ENCODE assay signal across 8 cellular contexts in genomic region chr6:31580807-31581437, GRCh38. TPM values are rescaled to one million over a fixed set of nuclear protein-coding genes. Genes with fewer than 3 reads are reported as not detected.
A peak's percentile ranks its signal among the peaks of the same experiment; 100 is the strongest.
DNase-seq lines count a peak whose midpoint lies in the region; ATAC-seq, FAIRE-seq and TF ChIP-seq lines count a peak whose summit lies in the region.

No MANE protein-coding gene starts in this region.

- H3K9me3 ChIP-seq in GM12878 (replicated peaks; ENCODE audit: control insufficient read depth, insufficient read depth, low read length) (no peaks in the 10 kb centered on the region), iPS-15b (ENCODE audit: control insufficient read depth, insufficient read depth, low read length) (no peaks in the 10 kb centered on the region)

- peaks cover 0 to 7% of the 10 kb centered on the region in 2 experiments; a peak in 2 of 4 replicates for H3K36me3 ChIP-seq in GM12878 (ENCODE audit: control insufficient read depth in 2 of 2, insufficient read depth in 2 of 2, low read length in 1 of 2)
- no peaks in the 10 kb centered on the region for H3K36me3 ChIP-seq in iPS-15b (ENCODE audit: control insufficient read depth, insufficient read depth, low read length)

- intact Hi-C loops in GM12878 (cut with micrococcal nuclease; ENCODE audit: unreplicated experiment) = loop anchor here (1.0 to 2.0 kb wide), 3 partner anchors 17 to 30 kb away; no protein-coding TSS in a partner anchor

- peak; percentile 87 for TF ChIP-seq POLR2A in GM12878 (IDR thresholded peaks at IDR 0.05; ENCODE audit: low read depth, low read length)

- in situ Hi-C loops in GM12878 (cut with MboI) = no loop called here

- peak overlapping the region; percentile 95 for H3K4me2 ChIP-seq in GM12878 (ENCODE audit: control insufficient read depth, insufficient read depth)

- no peaks in the 10 kb centered on the region for H4K20me1 ChIP-seq in GM12878 (ENCODE audit: control insufficient read depth, insufficient read depth)

- under 1% methylated on average over 56 of the region's 63 CpGs for WGBS in GM12878 (ENCODE audit: insufficient coverage, insufficient replicate concordance, low lambda C conversion rate, missing lambda C conversion rate)

- no peak for FAIRE-seq in GM12878 (lab: Jason Lieb, UNC)

- peak; percentile 83 for ATAC-seq in GM12878
- no peak for ATAC-seq in GM18870 (IDR thresholded peaks at IDR 0.05; ENCODE audit: unreplicated experiment)

- RAD21 ChIA-PET in GM12878 (lab: Charles Lee; ENCODE audit: unreplicated experiment) = interaction anchor here (0.8 to 17.5 kb wide), 8 partner anchors 8 to 250 kb away, joined by 3 to 620 read pairs (median 5); partner anchors contain the start of genes ATP6V1G2, LTA, NCR3 and NFKBIL1

- POLR2A ChIA-PET in GM12878 (lab: Charles Lee) = interaction anchor here (0.6 to 17.1 kb wide), 9 partner anchors 9 to 282 kb away, joined by 3 to 282 read pairs (median 6); partner anchors contain the start of genes ATP6V1G2, LTA, NCR3 and NEU1

- TF ChIP-seq RAD21 in GM12878 (IDR thresholded peaks at IDR 0.05; ENCODE audit: insufficient read depth, low read depth, low read length) = peak; percentile 67

- TF ChIP-seq CTCF in HFFc6 (IDR thresholded peaks at IDR 0.05) (peak; percentile 99), GM12878 (IDR thresholded peaks at IDR 0.05 in 2 of 3, conservative IDR thresholded peaks at IDR 0.05 in 1 of 3; ENCODE audit: control insufficient read depth in 2 of 3, extremely low read depth in 1 of 3, insufficient read depth in 1 of 3, low read depth in 3 of 3, low read length in 3 of 3) (peak; percentile 96 to 97 (median 97))

- peak overlapping the region; percentile 80 for H3K27ac Mint-ChIP-seq in HFFc6

- SMC1A ChIA-PET in GM12878 (lab: Charles Lee; ENCODE audit: uncharacterized antibody, unreplicated experiment) = interaction anchor here (0.8 to 45.5 kb wide), 8 partner anchors 5 to 249 kb away, joined by 3 to 1989 read pairs (median 7); partner anchors contain the start of genes AIF1, ATP6V1G2, DDX39B and LTA

- H3K4me3 ChIP-seq in GM12878 (peak overlapping the region; percentile 93), iPS-15b (ENCODE audit: low read depth, low read length) (peak overlapping the region; percentile 82), skeletal muscle cell (ENCODE audit: low read depth, low read length) (peak overlapping the region; percentile 85)

- H3K79me2 ChIP-seq in GM12878 (ENCODE audit: control insufficient read depth, insufficient read depth, low read length) = peaks cover 64% of the 10 kb centered on the region

- peak overlapping the region; percentile 91 for H3K27ac ChIP-seq in GM12878 (ENCODE audit: control insufficient read depth, insufficient read depth)

- CTCF ChIA-PET in GM12878 (lab: Yijun Ruan, JAX) = interaction anchor here (0.7 to 31.0 kb wide), 9 partner anchors 12 to 250 kb away, joined by 3 to 2098 read pairs (median 5); partner anchors contain the start of genes AIF1, ATP6V1G2, DDX39B and LST1

- TF ChIP-seq EP300 in GM12878 (IDR thresholded peaks at IDR 0.05; ENCODE audit: borderline replicate concordance in 1 of 2, control insufficient read depth in 1 of 2, low read depth in 2 of 2, low read length in 2 of 2) = no peak

- H3K4me1 Mint-ChIP-seq in HFFc6 (ENCODE audit: low read depth) = peaks cover 22% of the 10 kb centered on the region

- no peaks in the 10 kb centered on the region for H3K9me3 Mint-ChIP-seq in HFFc6

- peaks cover 3% of the 10 kb centered on the region; the same call in 1 of the 2 replicates for H3K27me3 Mint-ChIP-seq in HFFc6 (ENCODE audit: insufficient read depth)

- DNase-seq in GM04504 (ENCODE audit: low read depth) (peak; percentile 52), HFFc6 (peak; percentile 60), NCI-H146 (lab: John Stamatoyannopoulos, UW) (peak; percentile 66), T1000 (lab: John Stamatoyannopoulos, UW) (peak; percentile 69), GM12878 (ENCODE audit: low read depth, low spot score) (no peak), skeletal muscle cell (ENCODE audit: low read depth) (no peak)

- H3K4me1 ChIP-seq in GM12878 (ENCODE audit: control insufficient read depth, insufficient read depth, low read length) (peaks cover 41% of the 10 kb centered on the region), iPS-15b (ENCODE audit: control insufficient read depth, insufficient read depth, low read length) (peaks cover 13% of the 10 kb centered on the region)

- H3K9ac ChIP-seq in GM12878 (ENCODE audit: control insufficient read depth, insufficient read depth, low read length) = peak overlapping the region; percentile 90
- peak overlapping the region; percentile 79 for H3K9ac ChIP-seq in iPS-15b (ENCODE audit: low read depth, low read length)

- H3K4me3 Mint-ChIP-seq in HFFc6 = peak overlapping the region; percentile 98

- no peaks in the 10 kb centered on the region for H3K36me3 Mint-ChIP-seq in HFFc6 (ENCODE audit: low read depth)

- no peaks in the 10 kb centered on the region for H3K27me3 ChIP-seq in GM12878 (replicated peaks in 1 of 2; ENCODE audit: control insufficient read depth in 2 of 2, insufficient read depth in 2 of 2, low read length in 1 of 2)
- peaks cover 18% of the 10 kb centered on the region for H3K27me3 ChIP-seq in iPS-15b (ENCODE audit: control insufficient read depth, insufficient read depth, low read length)

- no TSS peak for BruUV-seq in GM12878 (replicated peaks; lab: Mats Ljungman, UMichigan)

- peak overlapping the region; percentile 76 for H2AFZ ChIP-seq in GM12878 (ENCODE audit: control insufficient read depth, low read depth, low read length)

RNA-seq across cellular contexts. Expression of gene LTB, which starts 1.3 kb away (rescaled TPM):
- under 1 TPM in 1 of 6 experiments, not detected in 5; 0.38 TPM for total RNA-seq in HFFc6 (2021; fragmentation: NEBNext Ultra II Directional; extraction: Animal tissue kit (Norgen Biotek cat#: 25700))
- 7.5 and 8.2 TPM in 2 replicates for total RNA-seq in GM12878 (2013; cell fraction: nucleolus; rRNA removed)
- 37.9 and 48.6 TPM in 2 replicates for total RNA-seq in GM12878 (2014; rRNA removed)
- 22.6 and 23.3 TPM in 2 replicates for total RNA-seq in GM12878 (2014; rRNA removed; fragmentation: Illumina TruSeq; extraction: Trizol)
- 46.8 and 50.9 TPM in 2 replicates for total RNA-seq in GM12878 (2021)
- polyA plus RNA-seq in GM12878 (2011; ENCODE audit: low read depth) = 17.1 TPM
- polyA plus RNA-seq in GM12878 (2011; rRNA removed) = 3.2 and 4.9 TPM in 2 replicates
- polyA plus RNA-seq in GM12878 (2011; cell fraction: cytosol; rRNA removed) = 8.2 and 11.5 TPM in 2 replicates
- polyA plus RNA-seq in GM12878 (2011; cell fraction: nucleus; rRNA removed) = 8.7 and 10.0 TPM in 2 replicates
- polyA plus RNA-seq in GM12878 (2012) = 66.8 and 106 TPM in 2 replicates
- 2.7 and 10.0 TPM in 2 replicates for polyA plus RNA-seq in GM12878 (2014; fragmentation: Illumina TruSeq; extraction: Trizol)
- polyA plus RNA-seq in GM12878 (2014; fragmentation: Nextera tagmentation; extraction: Ambion mirVana) = 1 to 10 TPM in 1 of 2 experiments, under 1 TPM in 1; 0.71 to 5.9 TPM
- 74.3 and 91.2 TPM in 2 replicates for polyA plus RNA-seq in GM12878 (2014; rRNA removed)
- 10 to 100 TPM; 16.6 to 24.0 TPM for polyA plus RNA-seq in GM12878 (2016; fragmentation: Nextera tagmentation; extraction: Ambion mirVana)
- 2.0 TPM in 2 replicates for polyA minus RNA-seq in GM12878 (2011; rRNA and poly(A)+ RNA removed)
- 1.4 and 2.7 TPM in 2 replicates for polyA minus RNA-seq in GM12878 (2011; cell fraction: cytosol; rRNA and poly(A)+ RNA removed)
- 3.0 and 5.3 TPM in 2 replicates for polyA minus RNA-seq in GM12878 (2011; cell fraction: nucleus; rRNA and poly(A)+ RNA removed)

RNA-seq across cellular contexts. Expression of gene LST1, which starts 5.2 kb away (rescaled TPM):
- not detected for total RNA-seq in HFFc6 (2021; fragmentation: NEBNext Ultra II Directional; extraction: Animal tissue kit (Norgen Biotek cat#: 25700))
- 1.6 and 2.5 TPM in 2 replicates for total RNA-seq in GM12878 (2013; cell fraction: nucleolus; rRNA removed)
- total RNA-seq in GM12878 (2014; rRNA removed) (12.2 and 16.8 TPM in 2 replicates), GM12878 (2014; rRNA removed; fragmentation: Illumina TruSeq; extraction: Trizol) (16.4 and 19.1 TPM in 2 replicates), GM12878 (2021) (16.5 and 20.6 TPM in 2 replicates)
- 8.2 TPM for polyA plus RNA-seq in GM12878 (2011; ENCODE audit: low read depth)
- polyA plus RNA-seq in GM12878 (2011; rRNA removed) (2.9 and 4.1 TPM in 2 replicates), GM12878 (2014; fragmentation: Illumina TruSeq; extraction: Trizol) (22.3 and 23.3 TPM in 2 replicates), GM12878 (2014; fragmentation: Nextera tagmentation; extraction: Ambion mirVana) (10 to 100 TPM; 30.0 to 35.5 TPM), GM12878 (2014; rRNA removed) (21.2 and 26.3 TPM in 2 replicates), GM12878 (2016; fragmentation: Nextera tagmentation; extraction: Ambion mirVana) (10 to 100 TPM; 10.0 to 11.9 TPM)
- 3.4 and 5.0 TPM in 2 replicates for polyA plus RNA-seq in GM12878 (2011; cell fraction: cytosol; rRNA removed)
- polyA plus RNA-seq in GM12878 (2011; cell fraction: nucleus; rRNA removed) = 3.6 and 5.1 TPM in 2 replicates
- 12.3 and 12.5 TPM in 2 replicates for polyA plus RNA-seq in GM12878 (2012)
- 1.6 and 2.0 TPM in 2 replicates for polyA minus RNA-seq in GM12878 (2011; rRNA and poly(A)+ RNA removed)
- not detected in 2 replicates for polyA minus RNA-seq in GM12878 (2011; cell fraction: cytosol; rRNA and poly(A)+ RNA removed)
- 2.0 TPM in 1 of 2 replicates, not detected in the other for polyA minus RNA-seq in GM12878 (2011; cell fraction: nucleus; rRNA and poly(A)+ RNA removed)

RNA-seq across cellular contexts. Expression of gene TNF, which starts 5.6 kb away (rescaled TPM):
- under 1 TPM; 0.12 to 0.41 (median 0.23) TPM for total RNA-seq in HFFc6 (2021; fragmentation: NEBNext Ultra II Directional; extraction: Animal tissue kit (Norgen Biotek cat#: 25700))
- 19.7 and 21.4 TPM in 2 replicates for total RNA-seq in GM12878 (2013; cell fraction: nucleolus; rRNA removed)
- total RNA-seq in GM12878 (2014; rRNA removed) = 89.1 and 92.9 TPM in 2 replicates
- total RNA-seq in GM12878 (2014; rRNA removed; fragmentation: Illumina TruSeq; extraction: Trizol) = 68.6 and 70.2 TPM in 2 replicates
- 80.5 and 83.9 TPM in 2 replicates for total RNA-seq in GM12878 (2021)
- polyA plus RNA-seq in GM12878 (2011; ENCODE audit: low read depth) = 12.5 TPM
- 15.0 and 22.7 TPM in 2 replicates for polyA plus RNA-seq in GM12878 (2011; rRNA removed)
- polyA plus RNA-seq in GM12878 (2011; cell fraction: cytosol; rRNA removed) = 28.8 and 29.4 TPM in 2 replicates
- polyA plus RNA-seq in GM12878 (2011; cell fraction: nucleus; rRNA removed) = 74.0 and 77.8 TPM in 2 replicates
- 26.7 and 36.6 TPM in 2 replicates for polyA plus RNA-seq in GM12878 (2012)
- 50.6 and 74.3 TPM in 2 replicates for polyA plus RNA-seq in GM12878 (2014; fragmentation: Illumina TruSeq; extraction: Trizol)
- polyA plus RNA-seq in GM12878 (2014; fragmentation: Nextera tagmentation; extraction: Ambion mirVana) = 10 to 100 TPM; 18.0 to 30.2 TPM
- polyA plus RNA-seq in GM12878 (2014; rRNA removed) = 94.8 and 97.1 TPM in 2 replicates
- 10 to 100 TPM; 49.4 to 53.5 TPM for polyA plus RNA-seq in GM12878 (2016; fragmentation: Nextera tagmentation; extraction: Ambion mirVana)
- 12.1 and 23.3 TPM in 2 replicates for polyA minus RNA-seq in GM12878 (2011; rRNA and poly(A)+ RNA removed)
- polyA minus RNA-seq in GM12878 (2011; cell fraction: cytosol; rRNA and poly(A)+ RNA removed) = 14.3 and 17.4 TPM in 2 replicates
- 34.0 and 36.5 TPM in 2 replicates for polyA minus RNA-seq in GM12878 (2011; cell fraction: nucleus; rRNA and poly(A)+ RNA removed)

RNA-seq across cellular contexts. Expression of gene LTA, which starts 8.8 kb away (rescaled TPM):
- total RNA-seq in HFFc6 (2021; fragmentation: NEBNext Ultra II Directional; extraction: Animal tissue kit (Norgen Biotek cat#: 25700)) = not detected
- 9.0 and 10.2 TPM in 2 replicates for total RNA-seq in GM12878 (2013; cell fraction: nucleolus; rRNA removed)
- total RNA-seq in GM12878 (2014; rRNA removed) (50.0 and 50.2 TPM in 2 replicates), GM12878 (2014; rRNA removed; fragmentation: Illumina TruSeq; extraction: Trizol) (35.8 and 36.4 TPM in 2 replicates), GM12878 (2021) (69.8 and 72.5 TPM in 2 replicates)
- polyA plus RNA-seq in GM12878 (2011; ENCODE audit: low read depth) = 45.5 TPM
- polyA plus RNA-seq in GM12878 (2011; rRNA removed) (10.6 and 27.5 TPM in 2 replicates), GM12878 (2014; fragmentation: Illumina TruSeq; extraction: Trizol) (84.7 and 94.0 TPM in 2 replicates), GM12878 (2014; fragmentation: Nextera tagmentation; extraction: Ambion mirVana) (100 to 1,000 TPM in 1 of 2 experiments, 10 to 100 TPM in 1; 87.8 to 100 TPM), GM12878 (2014; rRNA removed) (40.8 and 46.9 TPM in 2 replicates), GM12878 (2016; fragmentation: Nextera tagmentation; extraction: Ambion mirVana) (10 to 100 TPM; 80.3 to 88.3 TPM)
- polyA plus RNA-seq in GM12878 (2011; cell fraction: cytosol; rRNA removed) = 30.5 and 33.8 TPM in 2 replicates
- 26.1 and 29.1 TPM in 2 replicates for polyA plus RNA-seq in GM12878 (2011; cell fraction: nucleus; rRNA removed)
- 70.4 and 102 TPM in 2 replicates for polyA plus RNA-seq in GM12878 (2012)
- polyA minus RNA-seq in GM12878 (2011; rRNA and poly(A)+ RNA removed) = 17.0 and 17.4 TPM in 2 replicates
- 19.0 and 20.9 TPM in 2 replicates for polyA minus RNA-seq in GM12878 (2011; cell fraction: cytosol; rRNA and poly(A)+ RNA removed)
- polyA minus RNA-seq in GM12878 (2011; cell fraction: nucleus; rRNA and poly(A)+ RNA removed) = 4.0 and 4.9 TPM in 2 replicates

RNA-seq across cellular contexts. Expression of gene NCR3, which starts 11.9 kb away (rescaled TPM):
- not detected for total RNA-seq in HFFc6 (2021; fragmentation: NEBNext Ultra II Directional; extraction: Animal tissue kit (Norgen Biotek cat#: 25700))
- total RNA-seq in GM12878 (2013; cell fraction: nucleolus; rRNA removed) = 0.94 and 1.2 TPM in 2 replicates
- total RNA-seq in GM12878 (2014; rRNA removed) (11.2 and 13.1 TPM in 2 replicates), GM12878 (2014; rRNA removed; fragmentation: Illumina TruSeq; extraction: Trizol) (9.4 and 11.4 TPM in 2 replicates), GM12878 (2021) (20.2 and 21.0 TPM in 2 replicates)
- 19.9 TPM for polyA plus RNA-seq in GM12878 (2011; ENCODE audit: low read depth)
- polyA plus RNA-seq in GM12878 (2011; rRNA removed) (7.7 and 12.0 TPM in 2 replicates), GM12878 (2014; fragmentation: Illumina TruSeq; extraction: Trizol) (10.1 and 16.8 TPM in 2 replicates), GM12878 (2014; fragmentation: Nextera tagmentation; extraction: Ambion mirVana) (10 to 100 TPM; 31.2 to 42.3 TPM), GM12878 (2014; rRNA removed) (16.9 and 27.6 TPM in 2 replicates), GM12878 (2016; fragmentation: Nextera tagmentation; extraction: Ambion mirVana) (10 to 100 TPM in 1 of 2 experiments, 1 to 10 TPM in 1; 9.4 to 15.0 TPM)
- polyA plus RNA-seq in GM12878 (2011; cell fraction: cytosol; rRNA removed) = 22.0 and 25.1 TPM in 2 replicates
- polyA plus RNA-seq in GM12878 (2011; cell fraction: nucleus; rRNA removed) = 8.0 and 9.0 TPM in 2 replicates
- polyA plus RNA-seq in GM12878 (2012) = 19.6 and 22.4 TPM in 2 replicates
- polyA minus RNA-seq in GM12878 (2011; rRNA and poly(A)+ RNA removed) = 14.8 and 15.3 TPM in 2 replicates
- polyA minus RNA-seq in GM12878 (2011; cell fraction: cytosol; rRNA and poly(A)+ RNA removed) = 7.3 and 7.5 TPM in 2 replicates
- 2.5 and 3.0 TPM in 2 replicates for polyA minus RNA-seq in GM12878 (2011; cell fraction: nucleus; rRNA and poly(A)+ RNA removed)

Comparison
In these comparisons a context has a peak if more than half of its experiments do, and no peak if none do; other contexts are left out.
1. DNase-seq: peak in GM04504 (single experiment), HFFc6 (single experiment), NCI-H146 (single experiment) and T1000 (single experiment); none in GM12878 (single experiment) and skeletal muscle cell (single experiment).
2. RNA of gene LTB, which starts 1.3 kb away (total RNA-seq): 7.5 to 50.9 TPM in GM12878; 0.38 TPM in HFFc6; every median in the first group is over 4 times any median in the second.
3. RNA of gene TNF, which starts 5.6 kb away (total RNA-seq): 19.7 to 92.9 TPM in GM12878; 0.12 to 0.41 TPM in HFFc6; every median in the first group is over 10 times any median in the second.
4. Peak in every context shown above with its lines, with median percentiles within 50 percentile points of each other: H3K4me3 ChIP-seq.